13 cellular contexts compared by ENCODE assay signal in genomic region chr1:78377356-78377928, GRCh38.
DNase-seq lines count a peak whose midpoint lies in the region; ATAC-seq and TF ChIP-seq lines count a peak whose summit lies in the region.
"Had no signal": no experiment of that assay in that cellular context is flagged by ENCODE, and none has a peak within 500 bp of the region (broad histone marks: within the 10 kb centered on the region; RNA-seq: fewer than 3 reads in every experiment).

No MANE protein-coding gene starts in this region.

- no peak overlapping the region for H3K27ac Mint-ChIP-seq in activated naive CD4-positive, alpha-beta T cell treated with anti-CD3 and anti-CD28 coated beads, Interleukin-2, amount 50 U/mL, for 72 hours
- H3K27ac Mint-ChIP-seq: CD4-positive, alpha-beta T cell; IgD-negative memory B cell had no signal

- no peaks in the 10 kb centered on the region for H3K36me3 Mint-ChIP-seq in activated naive CD4-positive, alpha-beta T cell treated with anti-CD3 and anti-CD28 coated beads, Interleukin-2, amount 50 U/mL, for 72 hours
- H3K36me3 Mint-ChIP-seq: IgD-negative memory B cell had no signal

- H3K4me3 ChIP-seq in epithelial cell of proximal tubule (ENCODE audit: low read depth, low read length): no peak overlapping the region
- H3K4me3 ChIP-seq: SK-N-MC, upper lobe of left lung had no signal

- H3K9me3 Mint-ChIP-seq in activated naive CD4-positive, alpha-beta T cell treated with anti-CD3 and anti-CD28 coated beads, Interleukin-2, amount 50 U/mL, for 72 hours: no peaks in the 10 kb centered on the region
- H3K9me3 Mint-ChIP-seq: IgD-negative memory B cell had no signal

- peak; percentile 26 for DNase-seq in epithelial cell of proximal tubule (ENCODE audit: low read depth)
- no peak for DNase-seq in activated T-cell treated with anti-CD3 and anti-CD28 coated beads, Interleukin-2, amount 50 U/mL, for 48 hours
- DNase-seq in putamen (ENCODE audit: low spot score): no peak
- no peak for DNase-seq in activated naive CD4-positive, alpha-beta T cell treated with anti-CD3 and anti-CD28 coated beads, Interleukin-2, amount 50 U/mL, for 72 hours (ENCODE audit: low spot score in 2 of 2)
- no peak for DNase-seq in erythroblast (lab: John Stamatoyannopoulos, UW)
- DNase-seq: CD4-positive, alpha-beta T cell; left ventricle myocardium superior; upper lobe of left lung had no signal

- ATAC-seq in GM18870 (IDR thresholded peaks at IDR 0.05; ENCODE audit: unreplicated experiment): peak; percentile 95
- peak; percentile 89 for ATAC-seq in GM21737 (IDR thresholded peaks at IDR 0.05; ENCODE audit: unreplicated experiment)
- peak; percentile 92 for ATAC-seq in HG03378 (IDR thresholded peaks at IDR 0.05; ENCODE audit: unreplicated experiment)
- ATAC-seq in activated naive CD4-positive, alpha-beta T cell treated with anti-CD3 and anti-CD28 coated beads, Interleukin-2, amount 50 U/mL, for 72 hours: no peak
- ATAC-seq: left ventricle myocardium superior had no signal

- no peak for TF ChIP-seq CTCF in epithelial cell of proximal tubule (conservative IDR thresholded peaks at IDR 0.05; ENCODE audit: low read depth, low read length)

- no peak for TF ChIP-seq POLR2A in erythroblast (IDR thresholded peaks at IDR 0.05; ENCODE audit: low read length)

Comparison
In these comparisons a context has a peak if more than half of its experiments do, and no peak if none do; other contexts are left out.
1. ATAC-seq: peak in GM18870 (single experiment), GM21737 (single experiment) and HG03378 (single experiment); none in activated naive CD4-positive, alpha-beta T cell treated with anti-CD3 and anti-CD28 coated beads, Interleukin-2, amount 50 U/mL, for 72 hours (0 of 2).